ENCODE assay signal across 2 cellular contexts in the genomic region with DNA sequence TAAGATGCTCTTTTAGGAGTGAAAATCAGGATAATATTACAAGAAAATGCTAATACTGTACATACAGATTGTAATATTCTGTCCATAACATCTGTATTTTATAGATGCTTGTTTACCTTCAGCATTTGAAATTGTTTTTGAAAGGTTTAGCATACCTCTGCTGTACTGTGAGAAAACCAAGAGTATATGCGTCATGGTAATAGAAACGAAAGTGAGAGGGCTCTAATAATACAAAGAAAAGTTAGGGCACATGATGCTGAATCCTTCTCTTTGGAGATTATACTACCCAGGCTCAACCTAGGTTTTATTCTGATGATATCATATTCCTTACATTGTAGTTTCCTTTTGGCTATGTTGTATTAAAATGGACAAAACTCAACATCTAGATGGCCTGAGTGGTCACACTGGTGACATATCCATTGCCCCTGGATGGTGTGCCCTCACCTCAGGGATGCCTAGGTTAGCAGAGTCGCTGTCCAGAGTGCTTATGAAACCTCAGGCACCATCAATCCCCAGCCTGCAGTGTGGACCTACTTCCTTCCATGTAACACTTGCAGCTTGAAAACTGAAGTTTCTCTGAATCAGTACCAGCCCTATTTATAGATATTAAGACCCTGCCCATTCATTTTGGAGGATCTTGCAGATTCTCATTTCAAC.
TF ChIP-seq lines count a peak whose summit lies in the region.

No MANE protein-coding gene starts in this region.

TF ChIP-seq in A549, 52 proteins besides CTCF, POLR2A, EP300 and RAD21 (continued from another document):
- TF ChIP-seq, protein P1, sequence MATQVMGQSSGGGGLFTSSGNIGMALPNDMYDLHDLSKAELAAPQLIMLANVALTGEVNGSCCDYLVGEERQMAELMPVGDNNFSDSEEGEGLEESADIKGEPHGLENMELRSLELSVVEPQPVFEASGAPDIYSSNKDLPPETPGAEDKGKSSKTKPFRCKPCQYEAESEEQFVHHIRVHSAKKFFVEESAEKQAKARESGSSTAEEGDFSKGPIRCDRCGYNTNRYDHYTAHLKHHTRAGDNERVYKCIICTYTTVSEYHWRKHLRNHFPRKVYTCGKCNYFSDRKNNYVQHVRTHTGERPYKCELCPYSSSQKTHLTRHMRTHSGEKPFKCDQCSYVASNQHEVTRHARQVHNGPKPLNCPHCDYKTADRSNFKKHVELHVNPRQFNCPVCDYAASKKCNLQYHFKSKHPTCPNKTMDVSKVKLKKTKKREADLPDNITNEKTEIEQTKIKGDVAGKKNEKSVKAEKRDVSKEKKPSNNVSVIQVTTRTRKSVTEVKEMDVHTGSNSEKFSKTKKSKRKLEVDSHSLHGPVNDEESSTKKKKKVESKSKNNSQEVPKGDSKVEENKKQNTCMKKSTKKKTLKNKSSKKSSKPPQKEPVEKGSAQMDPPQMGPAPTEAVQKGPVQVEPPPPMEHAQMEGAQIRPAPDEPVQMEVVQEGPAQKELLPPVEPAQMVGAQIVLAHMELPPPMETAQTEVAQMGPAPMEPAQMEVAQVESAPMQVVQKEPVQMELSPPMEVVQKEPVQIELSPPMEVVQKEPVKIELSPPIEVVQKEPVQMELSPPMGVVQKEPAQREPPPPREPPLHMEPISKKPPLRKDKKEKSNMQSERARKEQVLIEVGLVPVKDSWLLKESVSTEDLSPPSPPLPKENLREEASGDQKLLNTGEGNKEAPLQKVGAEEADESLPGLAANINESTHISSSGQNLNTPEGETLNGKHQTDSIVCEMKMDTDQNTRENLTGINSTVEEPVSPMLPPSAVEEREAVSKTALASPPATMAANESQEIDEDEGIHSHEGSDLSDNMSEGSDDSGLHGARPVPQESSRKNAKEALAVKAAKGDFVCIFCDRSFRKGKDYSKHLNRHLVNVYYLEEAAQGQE (IDR thresholded peaks at IDR 0.05), result peak; percentile 61; the same call in 1 of the 2 replicates

TF ChIP-seq in HEK293, 187 proteins besides CTCF, POLR2A, EP300 and RAD21 (continued from another document):
- TF ChIP-seq, protein P2, sequence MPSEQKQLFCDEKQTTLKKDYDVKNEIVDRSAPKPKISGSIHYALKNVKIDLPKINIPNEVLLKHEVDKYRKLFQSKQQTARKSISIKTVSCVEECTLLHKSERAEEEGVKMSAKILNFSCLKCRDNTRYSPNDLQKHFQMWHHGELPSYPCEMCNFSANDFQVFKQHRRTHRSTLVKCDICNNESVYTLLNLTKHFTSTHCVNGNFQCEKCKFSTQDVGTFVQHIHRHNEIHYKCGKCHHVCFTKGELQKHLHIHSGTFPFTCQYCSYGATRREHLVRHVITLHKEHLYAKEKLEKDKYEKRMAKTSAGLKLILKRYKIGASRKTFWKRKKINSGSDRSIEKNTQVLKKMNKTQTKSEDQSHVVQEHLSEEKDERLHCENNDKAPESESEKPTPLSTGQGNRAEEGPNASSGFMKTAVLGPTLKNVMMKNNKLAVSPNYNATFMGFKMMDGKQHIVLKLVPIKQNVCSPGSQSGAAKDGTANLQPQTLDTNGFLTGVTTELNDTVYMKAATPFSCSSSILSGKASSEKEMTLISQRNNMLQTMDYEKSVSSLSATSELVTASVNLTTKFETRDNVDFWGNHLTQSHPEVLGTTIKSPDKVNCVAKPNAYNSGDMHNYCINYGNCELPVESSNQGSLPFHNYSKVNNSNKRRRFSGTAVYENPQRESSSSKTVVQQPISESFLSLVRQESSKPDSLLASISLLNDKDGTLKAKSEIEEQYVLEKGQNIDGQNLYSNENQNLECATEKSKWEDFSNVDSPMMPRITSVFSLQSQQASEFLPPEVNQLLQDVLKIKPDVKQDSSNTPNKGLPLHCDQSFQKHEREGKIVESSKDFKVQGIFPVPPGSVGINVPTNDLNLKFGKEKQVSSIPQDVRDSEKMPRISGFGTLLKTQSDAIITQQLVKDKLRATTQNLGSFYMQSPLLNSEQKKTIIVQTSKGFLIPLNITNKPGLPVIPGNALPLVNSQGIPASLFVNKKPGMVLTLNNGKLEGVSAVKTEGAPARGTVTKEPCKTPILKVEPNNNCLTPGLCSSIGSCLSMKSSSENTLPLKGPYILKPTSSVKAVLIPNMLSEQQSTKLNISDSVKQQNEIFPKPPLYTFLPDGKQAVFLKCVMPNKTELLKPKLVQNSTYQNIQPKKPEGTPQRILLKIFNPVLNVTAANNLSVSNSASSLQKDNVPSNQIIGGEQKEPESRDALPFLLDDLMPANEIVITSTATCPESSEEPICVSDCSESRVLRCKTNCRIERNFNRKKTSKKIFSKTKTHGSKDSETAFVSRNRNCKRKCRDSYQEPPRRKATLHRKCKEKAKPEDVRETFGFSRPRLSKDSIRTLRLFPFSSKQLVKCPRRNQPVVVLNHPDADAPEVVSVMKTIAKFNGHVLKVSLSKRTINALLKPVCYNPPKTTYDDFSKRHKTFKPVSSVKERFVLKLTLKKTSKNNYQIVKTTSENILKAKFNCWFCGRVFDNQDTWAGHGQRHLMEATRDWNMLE (tag by site-specific recombination; conservative IDR thresholded peaks at IDR 0.05; ENCODE audit: low read depth), result no peak
- TF ChIP-seq ZNF48 (tag by site-specific recombination; IDR thresholded peaks at IDR 0.05), result no peak
- TF ChIP-seq, protein P1 (tag by site-specific recombination; IDR thresholded peaks at IDR 0.05), result peak; percentile 78
- TF ChIP-seq ZNF10 (tag by site-specific recombination; IDR thresholded peaks at IDR 0.05), result no peak
- TF ChIP-seq, protein P3, sequence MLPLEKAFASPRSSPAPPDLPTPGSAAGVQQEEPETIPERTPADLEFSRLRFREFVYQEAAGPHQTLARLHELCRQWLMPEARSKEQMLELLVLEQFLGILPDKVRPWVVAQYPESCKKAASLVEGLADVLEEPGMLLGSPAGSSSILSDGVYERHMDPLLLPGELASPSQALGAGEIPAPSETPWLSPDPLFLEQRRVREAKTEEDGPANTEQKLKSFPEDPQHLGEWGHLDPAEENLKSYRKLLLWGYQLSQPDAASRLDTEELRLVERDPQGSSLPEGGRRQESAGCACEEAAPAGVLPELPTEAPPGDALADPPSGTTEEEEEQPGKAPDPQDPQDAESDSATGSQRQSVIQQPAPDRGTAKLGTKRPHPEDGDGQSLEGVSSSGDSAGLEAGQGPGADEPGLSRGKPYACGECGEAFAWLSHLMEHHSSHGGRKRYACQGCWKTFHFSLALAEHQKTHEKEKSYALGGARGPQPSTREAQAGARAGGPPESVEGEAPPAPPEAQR (tag by site-specific recombination; IDR thresholded peaks at IDR 0.05), result no peak
